In the genomic region with DNA sequence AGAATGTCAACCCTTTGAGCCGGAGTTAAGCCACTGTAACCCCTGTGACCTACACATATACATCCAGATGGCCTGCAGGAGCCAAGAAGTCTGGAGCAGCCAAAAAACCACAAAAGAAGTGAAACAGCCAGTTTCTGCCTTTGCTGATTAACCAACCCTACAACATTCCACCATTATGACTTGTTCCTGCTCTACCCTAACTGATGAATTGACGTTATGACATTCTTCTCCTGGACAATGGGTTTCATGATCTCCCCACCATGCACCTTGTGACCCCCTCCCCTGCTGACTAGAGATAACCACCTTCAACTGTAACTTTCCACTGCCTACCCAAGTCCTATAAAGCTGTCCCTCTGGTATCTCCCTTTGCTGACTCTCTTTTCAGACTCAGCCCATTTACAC, we compare ENCODE assay signal across 7 cellular contexts.
DNase-seq lines count a peak whose midpoint lies in the region; TF ChIP-seq lines count a peak whose summit lies in the region.
"Not testable (repeated sequence)": the region's sequence is repeated elsewhere in the genome, so short reads cannot be mapped to it uniquely, and the experiment has no call there.

No MANE protein-coding gene starts in this region.

- H3K36me3 ChIP-seq in brain microvascular endothelial cell (replicated peaks): not testable (repeated sequence)

- H3K27ac ChIP-seq in brain microvascular endothelial cell: not testable (repeated sequence)

- in situ Hi-C loops in SK-MEL-5 (cut with HindIII; ENCODE audit: low pct_unique_long_range_greater_than_20kb, low sequenced_read_pairs); brain microvascular endothelial cell (cut with HindIII; ENCODE audit: low pct_ligation_motif_present, low sequenced_read_pairs): not testable (repeated sequence)

- DNase-seq in EL (peak; percentile 78), HPDE6-E6E7 (ENCODE audit: extremely low spot score) (peak; percentile 21), NCI-H226 (peak; percentile 26), SK-MEL-5 (ENCODE audit: low read depth, low spot score) (peak; percentile 23), brain microvascular endothelial cell (peak; percentile 52), fibroblast of the aortic adventitia (ENCODE audit: low read depth) (peak; percentile 48), non-pigmented ciliary epithelial cell (ENCODE audit: low read depth) (peak; percentile 63)

- not testable (repeated sequence) for H3K27me3 ChIP-seq in brain microvascular endothelial cell (replicated peaks)

- TF ChIP-seq CTCF in brain microvascular endothelial cell (IDR thresholded peaks at IDR 0.05; ENCODE audit: low read depth, low read length, missing control alignments); fibroblast of the aortic adventitia (IDR thresholded peaks at IDR 0.05; ENCODE audit: insufficient read depth, low read length): not testable (repeated sequence)

- not testable (repeated sequence) for H3K4me3 ChIP-seq in brain microvascular endothelial cell (ENCODE audit: low read depth, low read length); fibroblast of the aortic adventitia (ENCODE audit: low read depth, low read length)

Comparison
In these comparisons a context has a peak if more than half of its experiments do, and no peak if none do; other contexts are left out.
1. DNase-seq: peak in every context shown above with its lines; median percentile 78 in EL; 63 in non-pigmented ciliary epithelial cell; 52 in brain microvascular endothelial cell; 48 in fibroblast of the aortic adventitia; 26 in NCI-H226; 23 in SK-MEL-5; 21 in HPDE6-E6E7.